9 cellular contexts compared by ENCODE assay signal in genomic region chr12:59372971-59373370, GRCh38.
DNase-seq lines count a peak whose midpoint lies in the region; ATAC-seq, FAIRE-seq and TF ChIP-seq lines count a peak whose summit lies in the region.
"Had no signal": no experiment of that assay in that cellular context is flagged by ENCODE, and none has a peak within 500 bp of the region (broad histone marks: within the 10 kb centered on the region; RNA-seq: fewer than 3 reads in every experiment).

No MANE protein-coding gene starts in this region.

- in situ Hi-C loops in GM12878 (cut with MboI): no loop called here

- no peaks in the 10 kb centered on the region for H3K9me3 Mint-ChIP-seq in nephron progenitor cell
- H3K9me3 Mint-ChIP-seq: naive B cell had no signal

- no peaks in the 10 kb centered on the region for H3K79me2 ChIP-seq in GM12878 (ENCODE audit: control insufficient read depth, insufficient read depth, low read length)

- CTCF ChIA-PET in GM12878 (lab: Yijun Ruan, JAX): interaction anchor here (2.0 kb wide), 1 partner anchor 14 kb away, joined by 6 read pairs; no protein-coding TSS in a partner anchor

- SMC1A ChIA-PET in GM12878 (lab: Charles Lee; ENCODE audit: uncharacterized antibody, unreplicated experiment): no interaction called here

- no peaks in the 10 kb centered on the region for H3K4me1 ChIP-seq in GM12878 (ENCODE audit: control insufficient read depth, insufficient read depth, low read length)

- FAIRE-seq in GM12878 (lab: Jason Lieb, UNC) (no peak), GM19239 (lab: Jason Lieb, UNC) (no peak)

- H3K27ac Mint-ChIP-seq in nephron progenitor cell: peak overlapping the region; percentile 44
- H3K27ac Mint-ChIP-seq: naive B cell had no signal

- BruUV-seq in GM12878 (replicated peaks; lab: Mats Ljungman, UMichigan): no TSS peak

- peak; percentile 36 for TF ChIP-seq CTCF in GM12873 (IDR thresholded peaks at IDR 0.05; ENCODE audit: insufficient read depth, low read depth, low read length, missing control alignments)
- TF ChIP-seq CTCF in GM12878 (IDR thresholded peaks at IDR 0.05 in 2 of 3, conservative IDR thresholded peaks at IDR 0.05 in 1 of 3; ENCODE audit: control insufficient read depth in 2 of 3, extremely low read depth in 1 of 3, insufficient read depth in 1 of 3, low read depth in 3 of 3, low read length in 3 of 3): peak in 2 of 3 experiments; percentile 14 to 17; a peak in 2 of 6 replicates
- peak; percentile 37 for TF ChIP-seq CTCF in nephron progenitor cell (IDR thresholded peaks at IDR 0.05)

- RAD21 ChIA-PET in GM12878 (lab: Charles Lee; ENCODE audit: unreplicated experiment): no interaction called here

- no peaks in the 10 kb centered on the region for H4K20me1 ChIP-seq in GM12878 (ENCODE audit: control insufficient read depth, insufficient read depth)

- DNase-seq in HT1080 (ENCODE audit: low read depth) (peak; percentile 15), GM12878 (ENCODE audit: low read depth, low spot score) (no peak), nephron progenitor cell (peak; percentile 11), NCI-H1092 (lab: John Stamatoyannopoulos, UW) (no peak), GM19239 (ENCODE audit: insufficient read length, low spot score) (no peak), NCI-H2029 treated with DMSO at 0.1 percent for 48 hours (lab: John Stamatoyannopoulos, UW) (no peak)
- DNase-seq: naive B cell had no signal

- no peak for TF ChIP-seq POLR2A in GM12878 (IDR thresholded peaks at IDR 0.05; ENCODE audit: low read depth, low read length)

- H3K4me3 ChIP-seq in GM12878: no peak overlapping the region

- no peaks in the 10 kb centered on the region for H3K9me3 ChIP-seq in GM12878 (replicated peaks; ENCODE audit: control insufficient read depth, insufficient read depth, low read length)

- no peaks in the 10 kb centered on the region for H3K27me3 Mint-ChIP-seq in nephron progenitor cell (ENCODE audit: low read depth, poor library complexity)
- H3K27me3 Mint-ChIP-seq: naive B cell had no signal

- no peak for TF ChIP-seq EP300 in GM12878 (IDR thresholded peaks at IDR 0.05; ENCODE audit: borderline replicate concordance in 1 of 2, control insufficient read depth in 1 of 2, low read depth in 2 of 2, low read length in 2 of 2)

- WGBS in GM12878 (ENCODE audit: insufficient coverage, insufficient replicate concordance, low lambda C conversion rate, missing lambda C conversion rate): 41% methylated on average over 3 of the region's 3 CpGs

- H3K36me3 Mint-ChIP-seq in nephron progenitor cell (ENCODE audit: low read depth): no peaks in the 10 kb centered on the region
- H3K36me3 Mint-ChIP-seq: naive B cell had no signal

- H3K4me1 Mint-ChIP-seq in nephron progenitor cell: no peaks in the 10 kb centered on the region
- H3K4me1 Mint-ChIP-seq: naive B cell had no signal

- no peak overlapping the region for H3K4me3 Mint-ChIP-seq in nephron progenitor cell
- H3K4me3 Mint-ChIP-seq: naive B cell had no signal

- H3K36me3 ChIP-seq in GM12878 (ENCODE audit: control insufficient read depth in 2 of 2, insufficient read depth in 2 of 2, low read length in 1 of 2): no peaks in the 10 kb centered on the region

- peak; percentile 74 for ATAC-seq in GM12878
- no peak for ATAC-seq in GM21825 (IDR thresholded peaks at IDR 0.05; ENCODE audit: unreplicated experiment)

- H3K4me2 ChIP-seq in GM12878 (ENCODE audit: control insufficient read depth, insufficient read depth): no peak overlapping the region

- POLR2A ChIA-PET in GM12878 (lab: Charles Lee): no interaction called here

- intact Hi-C loops in GM12878 (cut with micrococcal nuclease; ENCODE audit: unreplicated experiment): no loop called here

- no peaks in the 10 kb centered on the region for H3K27me3 ChIP-seq in GM12878 (replicated peaks in 1 of 2; ENCODE audit: control insufficient read depth in 2 of 2, insufficient read depth in 2 of 2, low read length in 1 of 2)

- no peak for TF ChIP-seq RAD21 in GM12878 (IDR thresholded peaks at IDR 0.05; ENCODE audit: insufficient read depth, low read depth, low read length)

- H3K27ac ChIP-seq in GM12878 (ENCODE audit: control insufficient read depth, insufficient read depth): no peak overlapping the region

- H2AFZ ChIP-seq in GM12878 (ENCODE audit: control insufficient read depth, low read depth, low read length): no peak overlapping the region

- no peak overlapping the region for H3K9ac ChIP-seq in GM12878 (ENCODE audit: control insufficient read depth, insufficient read depth, low read length)

TF ChIP-seq in GM12878, 131 proteins besides CTCF, POLR2A, EP300 and RAD21 (continues in another document):
- TF ChIP-seq ELK1 (IDR thresholded peaks at IDR 0.05; ENCODE audit: low read depth, low read length): no peak
- no peak for TF ChIP-seq POLR2AphosphoS5 (IDR thresholded peaks at IDR 0.05; ENCODE audit: low read length)
- TF ChIP-seq RELB (IDR thresholded peaks at IDR 0.05; ENCODE audit: low read depth): no peak
- no peak for TF ChIP-seq TAF1 (IDR thresholded peaks at IDR 0.05; ENCODE audit: borderline replicate concordance, low read depth, low read length)
- no peak for TF ChIP-seq EGR1 (IDR thresholded peaks at IDR 0.05; ENCODE audit: borderline replicate concordance in 1 of 2, low read depth in 2 of 2, low read length in 2 of 2)
- TF ChIP-seq WRNIP1 (IDR thresholded peaks at IDR 0.05; ENCODE audit: borderline replicate concordance, low read depth, low read length): no peak
- no peak for TF ChIP-seq CUX1 (IDR thresholded peaks at IDR 0.05; ENCODE audit: insufficient replicate concordance, low read depth, low read length)
- no peak for TF ChIP-seq PML (IDR thresholded peaks at IDR 0.05; ENCODE audit: low read length)
- no peak for TF ChIP-seq NR2F1 (conservative IDR thresholded peaks at IDR 0.05)
- TF ChIP-seq KLF5 (IDR thresholded peaks at IDR 0.05; ENCODE audit: partially characterized antibody): no peak
- no peak for TF ChIP-seq MAX (IDR thresholded peaks at IDR 0.05; ENCODE audit: low read depth, low read length)
- no peak for TF ChIP-seq RAD51 (IDR thresholded peaks at IDR 0.05)
- TF ChIP-seq NFXL1 (IDR thresholded peaks at IDR 0.05; ENCODE audit: borderline replicate concordance): no peak

Comparison
In these comparisons a context has a peak if more than half of its experiments do, and no peak if none do; other contexts are left out.
1. DNase-seq: peak in HT1080 (single experiment) and nephron progenitor cell (single experiment); none in GM12878 (single experiment), NCI-H1092 (single experiment), GM19239 (single experiment) and NCI-H2029 treated with DMSO at 0.1 percent for 48 hours (single experiment).
2. Peak in every context shown above with its lines, with median percentiles within 50 percentile points of each other: CTCF ChIP-seq.